9 cellular contexts compared by ENCODE assay signal in genomic region chr5:139205586-139205985, GRCh38.
"Had no signal": no experiment of that assay in that cellular context is flagged by ENCODE, and none has a peak within 500 bp of the region (broad histone marks: within the 10 kb centered on the region; RNA-seq: fewer than 3 reads in every experiment).

No MANE protein-coding gene starts in this region.

- DNase-seq: GM23248, GOT3, H7, HFFc6, IMR-90 had no signal

- H3K4me1 ChIP-seq: HAP-1 had no signal

- H3K9me3 ChIP-seq: HAP-1 had no signal

- H3K4me3 Mint-ChIP-seq: HFFc6 had no signal

- H3K27ac ChIP-seq: GM23248, HL-60, KMS-11 had no signal

- H3K4me2 ChIP-seq: KMS-11 had no signal

- H3K27ac Mint-ChIP-seq: HFFc6 had no signal

- H3K4me3 ChIP-seq: GM23248, HAP-1 had no signal

- ATAC-seq: HCT116 had no signal

- H3K36me3 ChIP-seq: HAP-1 had no signal

- H3K9ac ChIP-seq: GM23248, KMS-11 had no signal

- H2AFZ ChIP-seq: GM23248 had no signal

- H3K9me3 Mint-ChIP-seq: HFFc6 had no signal
